Comparison of ENCODE assay signal across 17 cellular contexts in genomic region chr9:134204041-134204440, GRCh38. TPM values are rescaled to one million over a fixed set of nuclear protein-coding genes. Genes with fewer than 3 reads are reported as not detected.
DNase-seq lines count a peak whose midpoint lies in the region; ATAC-seq and TF ChIP-seq lines count a peak whose summit lies in the region.
"Had no signal": no experiment of that assay in that cellular context is flagged by ENCODE, and none has a peak within 500 bp of the region (broad histone marks: within the 10 kb centered on the region; RNA-seq: fewer than 3 reads in every experiment).

No MANE protein-coding gene starts in this region.

- H3K36me3 Mint-ChIP-seq in neural crest cell (ENCODE audit: low read depth) = no peaks in the 10 kb centered on the region

- H3K4me3 Mint-ChIP-seq in neural crest cell = no peak overlapping the region
- H3K4me3 Mint-ChIP-seq: HFFc6 had no signal

- peaks cover 0 to 17% (median 11%) of the 10 kb centered on the region in 8 donors for H3K9me3 ChIP-seq in spleen

- peaks cover 3% of the 10 kb centered on the region for H3K9me3 Mint-ChIP-seq in neural crest cell
- H3K9me3 Mint-ChIP-seq: HFFc6 had no signal

- H3K27me3 Mint-ChIP-seq in neural crest cell (ENCODE audit: low read depth) = no peaks in the 10 kb centered on the region

- H3K36me3 ChIP-seq in spleen = no peaks in the 10 kb centered on the region

- intact Hi-C loops in spleen (cut with DNase I; ENCODE audit: low total_unique reads) = no loop called here

- no peak for TF ChIP-seq POLR2A in spleen (IDR thresholded peaks at IDR 0.05)

- TF ChIP-seq CTCF in neural crest cell (conservative IDR thresholded peaks at IDR 0.05) (no peak), spleen (IDR thresholded peaks at IDR 0.05 in 8 of 11, conservative IDR thresholded peaks at IDR 0.05 in 3 of 11) (no peak)

- ATAC-seq in GM19395 (IDR thresholded peaks at IDR 0.05; ENCODE audit: unreplicated experiment) = no peak
- no peak for ATAC-seq in GM21529 (IDR thresholded peaks at IDR 0.05; ENCODE audit: unreplicated experiment)
- ATAC-seq in HG03469 (IDR thresholded peaks at IDR 0.05; ENCODE audit: unreplicated experiment) = no peak

- peak overlapping the region in 4 of 8 donors; percentile 56 to 69 (median 63) for H3K27ac ChIP-seq in spleen
- H3K27ac ChIP-seq: 22Rv1 had no signal

- peaks cover 0 to 13% (median 8%) of the 10 kb centered on the region in 6 donors for H3K4me1 ChIP-seq in spleen

- DNase-seq in NCI-H1105 treated with DMSO at 0.1 percent for 48 hours (lab: John Stamatoyannopoulos, UW) (peak; percentile 62), NCI-H1105 (lab: John Stamatoyannopoulos, UW) (no peak), islet precursor cell (peak; percentile 43), neural crest cell (ENCODE audit: low read depth, low spot score) (no peak), spleen (peak; percentile 46)
- DNase-seq: DND-41, HFFc6, NCI-H1092 treated with DMSO at 0.1 percent for 48 hours, NCI-H1694 treated with DMSO at 0.1 percent for 48 hours, NCI-H2227 treated with DMSO at 0.1 percent for 48 hours, NCI-H510A treated with DMSO at 0.1 percent for 48 hours had no signal

- H3K4me1 Mint-ChIP-seq in neural crest cell = peaks cover 28% of the 10 kb centered on the region

- WGBS in spleen, 5 donors = 89 to 100% (median 97%) methylated on average over 1 of the region's 1 CpG

- no peak overlapping the region for H3K4me3 ChIP-seq in spleen

- peak overlapping the region; percentile 48 for H3K27ac Mint-ChIP-seq in neural crest cell (ENCODE audit: unreplicated experiment)
- H3K27ac Mint-ChIP-seq: HFFc6 had no signal

- no peaks in the 10 kb centered on the region for H3K27me3 ChIP-seq in spleen (replicated peaks in 1 of 7)

RNA-seq across cellular contexts. Expression of gene RNU6ATAC, which starts 39.7 kb away (rescaled TPM):
- total RNA-seq in neural crest cell = 71.3 and 108 TPM in 2 replicates
- total RNA-seq in spleen = 100 to 1,000 TPM in 4 of 7 donors, not detected in 3; 223 to 404 (median 271) TPM
- not detected for polyA plus RNA-seq in spleen
- total RNA-seq: G401, SK-MEL-5 had no signal

Comparison
In these comparisons a context has a peak if more than half of its experiments do, and no peak if none do; other contexts are left out.
1. DNase-seq: peak in NCI-H1105 treated with DMSO at 0.1 percent for 48 hours (single experiment), islet precursor cell (single experiment) and spleen (single experiment); none in NCI-H1105 (single experiment) and neural crest cell (single experiment).